Comparison of ENCODE assay signal across 1 cellular context in the genomic region with DNA sequence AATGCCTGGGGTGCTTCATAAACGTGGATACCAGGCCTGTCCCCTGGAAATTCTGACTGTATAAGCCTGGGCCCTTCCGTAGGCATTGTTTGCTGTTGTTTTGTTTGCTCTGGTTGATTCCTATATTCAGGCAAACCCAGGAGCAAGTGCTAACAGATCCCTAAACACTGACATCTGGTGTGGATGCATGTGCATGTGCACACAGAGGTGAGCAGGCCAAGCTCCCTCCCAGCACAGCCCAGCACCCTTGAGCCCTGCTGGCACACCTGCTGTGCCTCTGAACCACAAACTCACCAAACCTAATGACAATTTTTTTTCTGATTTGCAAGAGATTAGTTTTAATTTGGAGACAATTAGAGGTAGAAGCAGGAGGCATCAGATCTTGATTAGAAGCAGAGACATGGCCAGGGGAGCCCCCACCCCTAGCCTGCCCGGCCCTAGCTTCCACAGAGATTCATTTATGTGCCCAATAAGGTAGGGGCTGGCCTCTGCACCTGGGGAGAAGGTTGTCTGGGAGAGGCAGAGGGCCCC.
TF ChIP-seq lines count a peak whose summit lies in the region.

No MANE protein-coding gene starts in this region.

TF ChIP-seq in WTC11, 78 proteins besides CTCF, POLR2A, EP300 and RAD21 (continued from another document):
- TF ChIP-seq ZSCAN18 (CRISPR knock-in tag; IDR thresholded peaks at IDR 0.05) = no peak
- TF ChIP-seq, protein P1, sequence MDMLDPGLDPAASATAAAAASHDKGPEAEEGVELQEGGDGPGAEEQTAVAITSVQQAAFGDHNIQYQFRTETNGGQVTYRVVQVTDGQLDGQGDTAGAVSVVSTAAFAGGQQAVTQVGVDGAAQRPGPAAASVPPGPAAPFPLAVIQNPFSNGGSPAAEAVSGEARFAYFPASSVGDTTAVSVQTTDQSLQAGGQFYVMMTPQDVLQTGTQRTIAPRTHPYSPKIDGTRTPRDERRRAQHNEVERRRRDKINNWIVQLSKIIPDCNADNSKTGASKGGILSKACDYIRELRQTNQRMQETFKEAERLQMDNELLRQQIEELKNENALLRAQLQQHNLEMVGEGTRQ (CRISPR knock-in tag; IDR thresholded peaks at IDR 0.05) = no peak
- TF ChIP-seq ZNF138 (CRISPR knock-in tag; conservative IDR thresholded peaks at IDR 0.05) = no peak
- no peak for TF ChIP-seq ZBTB21 (CRISPR knock-in tag; IDR thresholded peaks at IDR 0.05; ENCODE audit: borderline replicate concordance)
- no peak for TF ChIP-seq JAZF1 (CRISPR knock-in tag; IDR thresholded peaks at IDR 0.05)
- TF ChIP-seq, protein P2, sequence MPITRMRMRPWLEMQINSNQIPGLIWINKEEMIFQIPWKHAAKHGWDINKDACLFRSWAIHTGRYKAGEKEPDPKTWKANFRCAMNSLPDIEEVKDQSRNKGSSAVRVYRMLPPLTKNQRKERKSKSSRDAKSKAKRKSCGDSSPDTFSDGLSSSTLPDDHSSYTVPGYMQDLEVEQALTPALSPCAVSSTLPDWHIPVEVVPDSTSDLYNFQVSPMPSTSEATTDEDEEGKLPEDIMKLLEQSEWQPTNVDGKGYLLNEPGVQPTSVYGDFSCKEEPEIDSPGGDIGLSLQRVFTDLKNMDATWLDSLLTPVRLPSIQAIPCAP (CRISPR knock-in tag; IDR thresholded peaks at IDR 0.05) = no peak
- no peak for TF ChIP-seq ELF4 (CRISPR knock-in tag; IDR thresholded peaks at IDR 0.05; ENCODE audit: low read depth)
- TF ChIP-seq, protein P3, sequence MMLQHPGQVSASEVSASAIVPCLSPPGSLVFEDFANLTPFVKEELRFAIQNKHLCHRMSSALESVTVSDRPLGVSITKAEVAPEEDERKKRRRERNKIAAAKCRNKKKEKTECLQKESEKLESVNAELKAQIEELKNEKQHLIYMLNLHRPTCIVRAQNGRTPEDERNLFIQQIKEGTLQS (CRISPR knock-in tag; conservative IDR thresholded peaks at IDR 0.05) = no peak
- TF ChIP-seq, protein P4, sequence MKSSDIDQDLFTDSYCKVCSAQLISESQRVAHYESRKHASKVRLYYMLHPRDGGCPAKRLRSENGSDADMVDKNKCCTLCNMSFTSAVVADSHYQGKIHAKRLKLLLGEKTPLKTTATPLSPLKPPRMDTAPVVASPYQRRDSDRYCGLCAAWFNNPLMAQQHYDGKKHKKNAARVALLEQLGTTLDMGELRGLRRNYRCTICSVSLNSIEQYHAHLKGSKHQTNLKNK (CRISPR knock-in tag; IDR thresholded peaks at IDR 0.05) = no peak
- no peak for TF ChIP-seq ZNF219 (CRISPR knock-in tag; IDR thresholded peaks at IDR 0.05; ENCODE audit: borderline replicate concordance)
- TF ChIP-seq, protein P5, sequence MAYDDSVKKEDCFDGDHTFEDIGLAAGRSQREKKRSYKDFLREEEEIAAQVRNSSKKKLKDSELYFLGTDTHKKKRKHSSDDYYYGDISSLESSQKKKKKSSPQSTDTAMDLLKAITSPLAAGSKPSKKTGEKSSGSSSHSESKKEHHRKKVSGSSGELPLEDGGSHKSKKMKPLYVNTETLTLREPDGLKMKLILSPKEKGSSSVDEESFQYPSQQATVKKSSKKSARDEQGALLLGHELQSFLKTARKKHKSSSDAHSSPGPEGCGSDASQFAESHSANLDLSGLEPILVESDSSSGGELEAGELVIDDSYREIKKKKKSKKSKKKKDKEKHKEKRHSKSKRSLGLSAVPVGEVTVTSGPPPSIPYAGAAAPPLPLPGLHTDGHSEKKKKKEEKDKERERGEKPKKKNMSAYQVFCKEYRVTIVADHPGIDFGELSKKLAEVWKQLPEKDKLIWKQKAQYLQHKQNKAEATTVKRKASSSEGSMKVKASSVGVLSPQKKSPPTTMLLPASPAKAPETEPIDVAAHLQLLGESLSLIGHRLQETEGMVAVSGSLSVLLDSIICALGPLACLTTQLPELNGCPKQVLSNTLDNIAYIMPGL (CRISPR knock-in tag; IDR thresholded peaks at IDR 0.05) = no peak
- TF ChIP-seq, protein P6, sequence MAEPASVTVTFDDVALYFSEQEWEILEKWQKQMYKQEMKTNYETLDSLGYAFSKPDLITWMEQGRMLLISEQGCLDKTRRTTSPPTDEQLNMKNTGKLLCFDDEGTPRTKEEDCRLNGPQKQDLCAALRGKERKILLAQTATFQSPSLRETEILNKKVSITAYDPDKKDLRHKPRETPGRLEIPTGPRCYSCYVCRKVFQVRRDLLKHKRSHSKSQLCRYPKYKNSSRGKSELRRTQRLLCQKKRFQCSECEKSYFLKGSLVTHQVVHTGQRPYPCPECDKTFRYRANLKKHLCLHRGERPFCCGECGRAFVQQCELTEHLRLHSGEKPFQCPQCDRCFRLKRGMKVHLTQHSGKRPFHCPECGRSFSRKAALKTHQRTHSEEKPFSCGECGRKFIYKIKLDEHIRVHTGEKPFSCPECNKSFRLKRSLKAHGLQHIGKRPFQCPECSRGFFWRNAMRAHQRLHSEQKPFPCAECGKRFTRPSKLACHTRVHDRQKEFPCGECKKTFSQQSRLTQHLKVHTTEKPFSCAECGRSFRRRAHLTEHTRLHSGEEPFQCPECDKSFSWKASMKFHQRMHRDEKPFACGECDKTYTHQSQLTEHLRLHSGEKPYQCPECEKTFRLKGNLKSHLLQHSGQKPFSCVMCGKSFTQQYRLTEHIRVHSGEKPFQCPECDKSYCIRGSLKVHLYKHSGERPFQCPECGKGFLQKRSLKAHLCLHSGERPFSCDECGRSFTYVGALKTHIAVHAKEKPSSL (CRISPR knock-in tag; conservative IDR thresholded peaks at IDR 0.05) = no peak
- TF ChIP-seq ZNF317 (CRISPR knock-in tag; IDR thresholded peaks at IDR 0.05; ENCODE audit: borderline replicate concordance, low read depth) = no peak
- TF ChIP-seq, protein P7, sequence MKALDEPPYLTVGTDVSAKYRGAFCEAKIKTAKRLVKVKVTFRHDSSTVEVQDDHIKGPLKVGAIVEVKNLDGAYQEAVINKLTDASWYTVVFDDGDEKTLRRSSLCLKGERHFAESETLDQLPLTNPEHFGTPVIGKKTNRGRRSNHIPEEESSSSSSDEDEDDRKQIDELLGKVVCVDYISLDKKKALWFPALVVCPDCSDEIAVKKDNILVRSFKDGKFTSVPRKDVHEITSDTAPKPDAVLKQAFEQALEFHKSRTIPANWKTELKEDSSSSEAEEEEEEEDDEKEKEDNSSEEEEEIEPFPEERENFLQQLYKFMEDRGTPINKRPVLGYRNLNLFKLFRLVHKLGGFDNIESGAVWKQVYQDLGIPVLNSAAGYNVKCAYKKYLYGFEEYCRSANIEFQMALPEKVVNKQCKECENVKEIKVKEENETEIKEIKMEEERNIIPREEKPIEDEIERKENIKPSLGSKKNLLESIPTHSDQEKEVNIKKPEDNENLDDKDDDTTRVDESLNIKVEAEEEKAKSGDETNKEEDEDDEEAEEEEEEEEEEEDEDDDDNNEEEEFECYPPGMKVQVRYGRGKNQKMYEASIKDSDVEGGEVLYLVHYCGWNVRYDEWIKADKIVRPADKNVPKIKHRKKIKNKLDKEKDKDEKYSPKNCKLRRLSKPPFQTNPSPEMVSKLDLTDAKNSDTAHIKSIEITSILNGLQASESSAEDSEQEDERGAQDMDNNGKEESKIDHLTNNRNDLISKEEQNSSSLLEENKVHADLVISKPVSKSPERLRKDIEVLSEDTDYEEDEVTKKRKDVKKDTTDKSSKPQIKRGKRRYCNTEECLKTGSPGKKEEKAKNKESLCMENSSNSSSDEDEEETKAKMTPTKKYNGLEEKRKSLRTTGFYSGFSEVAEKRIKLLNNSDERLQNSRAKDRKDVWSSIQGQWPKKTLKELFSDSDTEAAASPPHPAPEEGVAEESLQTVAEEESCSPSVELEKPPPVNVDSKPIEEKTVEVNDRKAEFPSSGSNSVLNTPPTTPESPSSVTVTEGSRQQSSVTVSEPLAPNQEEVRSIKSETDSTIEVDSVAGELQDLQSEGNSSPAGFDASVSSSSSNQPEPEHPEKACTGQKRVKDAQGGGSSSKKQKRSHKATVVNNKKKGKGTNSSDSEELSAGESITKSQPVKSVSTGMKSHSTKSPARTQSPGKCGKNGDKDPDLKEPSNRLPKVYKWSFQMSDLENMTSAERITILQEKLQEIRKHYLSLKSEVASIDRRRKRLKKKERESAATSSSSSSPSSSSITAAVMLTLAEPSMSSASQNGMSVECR (CRISPR knock-in tag; IDR thresholded peaks at IDR 0.05; ENCODE audit: borderline replicate concordance) = no peak
- TF ChIP-seq JUN (CRISPR knock-in tag; IDR thresholded peaks at IDR 0.05) = no peak
